15 cellular contexts compared by ENCODE assay signal in genomic region chr7:142775351-142776115, GRCh38. TPM values are rescaled to one million over a fixed set of nuclear protein-coding genes. Genes with fewer than 3 reads are reported as not detected.
DNase-seq lines count a peak whose midpoint lies in the region; ATAC-seq, FAIRE-seq and TF ChIP-seq lines count a peak whose summit lies in the region.
"Not testable (repeated sequence)": the region's sequence is repeated elsewhere in the genome, so short reads cannot be mapped to it uniquely, and the experiment has no call there.
"Had no signal": no experiment of that assay in that cellular context is flagged by ENCODE, and none has a peak within 500 bp of the region (broad histone marks: within the 10 kb centered on the region; RNA-seq: fewer than 3 reads in every experiment).

No MANE protein-coding gene starts in this region.

- not testable (repeated sequence) for BruUV-seq in endothelial cell of umbilical vein (replicated peaks; lab: Mats Ljungman, UMichigan)

- H3K36me3 ChIP-seq in ascending aorta; endothelial cell of umbilical vein (ENCODE audit: control insufficient read depth in 2 of 2, extremely low read depth in 1 of 2, insufficient read depth in 2 of 2, low read length in 2 of 2): not testable (repeated sequence)

- intact Hi-C loops in ascending aorta (cut with DNase I); cardiac septum (cut with DNase I): not testable (repeated sequence)
- intact Hi-C loops in endothelial cell of umbilical vein (cut with micrococcal nuclease), result loop anchor here (1.0 to 2.0 kb wide), 3 partner anchors 21 to 61 kb away; no protein-coding TSS in a partner anchor

- TF ChIP-seq POLR2A in endothelial cell of umbilical vein (IDR thresholded peaks at IDR 0.05; ENCODE audit: low read depth, low read length), result not testable (repeated sequence)

- H3K36me3 Mint-ChIP-seq in HFFc6 (ENCODE audit: low read depth); natural killer cell treated with Interleukin-12 subunit alpha and Interleukin-12 subunit beta and Interleukin-15 and Interleukin-18, amount 100 ng/mL, for 72 hours: not testable (repeated sequence)

- not testable (repeated sequence) for H3K4me2 ChIP-seq in endothelial cell of umbilical vein (ENCODE audit: insufficient read depth, low read length)

- CTCF ChIA-PET in endothelial cell of umbilical vein (lab: Charles Lee), result interaction anchor here (0.9 to 1.4 kb wide), 4 partner anchors 8 to 240 kb away, joined by 3 to 6 read pairs (median 4); no protein-coding TSS in a partner anchor

- not testable (repeated sequence) for H2AFZ ChIP-seq in endothelial cell of umbilical vein (ENCODE audit: low read depth, low read length)

- H3K79me2 ChIP-seq in endothelial cell of umbilical vein (ENCODE audit: control insufficient read depth, insufficient read depth, low read length), result not testable (repeated sequence)

- peaks cover 32% of the 10 kb centered on the region for H3K27me3 Mint-ChIP-seq in HFFc6 (ENCODE audit: insufficient read depth)
- H3K27me3 Mint-ChIP-seq in natural killer cell treated with Interleukin-12 subunit alpha and Interleukin-12 subunit beta and Interleukin-15 and Interleukin-18, amount 100 ng/mL, for 72 hours, result not testable (repeated sequence)

- H3K27ac ChIP-seq in ascending aorta (peak overlapping the region; percentile 31 to 76), endothelial cell of umbilical vein (ENCODE audit: insufficient read depth, low read depth, low read length) (peak overlapping the region; percentile 56)

- H3K4me3 Mint-ChIP-seq in HFFc6; natural killer cell treated with Interleukin-12 subunit alpha and Interleukin-12 subunit beta and Interleukin-15 and Interleukin-18, amount 100 ng/mL, for 72 hours: not testable (repeated sequence)

- peak; percentile 34 for DNase-seq in AG10803 (ENCODE audit: low read depth)
- not testable (repeated sequence) for DNase-seq in HFFc6; ascending aorta (ENCODE audit: low spot score in 2 of 2); endothelial cell of umbilical vein (ENCODE audit: low read depth, low spot score)
- peak; percentile 45 for DNase-seq in NCI-H748 (lab: John Stamatoyannopoulos, UW; ENCODE audit: unreplicated experiment)
- DNase-seq in RPMI7951 (ENCODE audit: low read depth), result peak; percentile 63
- DNase-seq in cardiac septum (ENCODE audit: low spot score), result peak; percentile 44
- peak; percentile 15 for DNase-seq in natural killer cell treated with Interleukin-12 subunit alpha and Interleukin-12 subunit beta and Interleukin-15 and Interleukin-18, amount 100 ng/mL, for 72 hours (ENCODE audit: low spot score)

- H3K27ac Mint-ChIP-seq in HFFc6, result peak overlapping the region; percentile 72
- peak overlapping the region in 1 of 2 donors; percentile 13 for H3K27ac Mint-ChIP-seq in natural killer cell treated with Interleukin-12 subunit alpha and Interleukin-12 subunit beta and Interleukin-15 and Interleukin-18, amount 100 ng/mL, for 72 hours

- H3K9ac ChIP-seq in endothelial cell of umbilical vein (replicated peaks; ENCODE audit: extremely low read depth, insufficient read depth, low read length), result not testable (repeated sequence)

- not testable (repeated sequence) for TF ChIP-seq CTCF in AG10803 (conservative IDR thresholded peaks at IDR 0.05; ENCODE audit: low read length); HFFc6 (IDR thresholded peaks at IDR 0.05); ascending aorta (IDR thresholded peaks at IDR 0.05); endothelial cell of umbilical vein (IDR thresholded peaks at IDR 0.05; ENCODE audit: extremely low read depth in 1 of 2, insufficient read depth in 1 of 2, low read depth in 1 of 2, low read length in 2 of 2)

- H4K20me1 ChIP-seq in endothelial cell of umbilical vein (replicated peaks; ENCODE audit: control insufficient read depth, extremely low read depth, insufficient read depth, low read length), result not testable (repeated sequence)

- ATAC-seq in natural killer cell treated with Interleukin-12 subunit alpha and Interleukin-12 subunit beta and Interleukin-15 and Interleukin-18, amount 100 ng/mL, for 72 hours, result peak in 1 of 2 donors; percentile 3

- peaks cover 18% of the 10 kb centered on the region for H3K4me1 Mint-ChIP-seq in HFFc6 (ENCODE audit: low read depth)
- H3K4me1 Mint-ChIP-seq in natural killer cell treated with Interleukin-12 subunit alpha and Interleukin-12 subunit beta and Interleukin-15 and Interleukin-18, amount 100 ng/mL, for 72 hours (ENCODE audit: low read depth in 2 of 2), result peaks cover 33 to 40% of the 10 kb centered on the region in 2 donors

- not testable (repeated sequence) for H3K9me1 ChIP-seq in endothelial cell of umbilical vein (replicated peaks; ENCODE audit: control insufficient read depth, extremely low read depth, insufficient read depth, low read length)

- POLR2A ChIA-PET in endothelial cell of umbilical vein (lab: Charles Lee), result not testable (repeated sequence)

- H3K4me3 ChIP-seq in AG10803 (ENCODE audit: low read length); ascending aorta; endothelial cell of umbilical vein (replicated peaks in 1 of 3; ENCODE audit: insufficient read depth in 1 of 3, low read depth in 1 of 3, low read length in 3 of 3): not testable (repeated sequence)

- not testable (repeated sequence) for H3K27me3 ChIP-seq in ascending aorta; endothelial cell of umbilical vein (ENCODE audit: control insufficient read depth in 2 of 2, insufficient read depth in 2 of 2, low read length in 2 of 2)

- dilution Hi-C loops in endothelial cell of umbilical vein (cut with MboI; ENCODE audit: extremely low pct_ligation_motif_present, low sequenced_read_pairs), result not testable (repeated sequence)

- not testable (repeated sequence) for H3K9me3 ChIP-seq in ascending aorta; endothelial cell of umbilical vein (replicated peaks; ENCODE audit: control insufficient read depth, insufficient read depth, low read length)

- H3K4me1 ChIP-seq in ascending aorta, result not testable (repeated sequence)
- H3K4me1 ChIP-seq in endothelial cell of umbilical vein (ENCODE audit: control insufficient read depth, extremely low read depth, insufficient read depth, low read length), result peaks cover 13% of the 10 kb centered on the region

- peak; percentile 35 for FAIRE-seq in endothelial cell of umbilical vein (lab: Jason Lieb, UNC)

- not testable (repeated sequence) for H3K9me3 Mint-ChIP-seq in HFFc6; natural killer cell treated with Interleukin-12 subunit alpha and Interleukin-12 subunit beta and Interleukin-15 and Interleukin-18, amount 100 ng/mL, for 72 hours

RNA-seq across cellular contexts. Expression of gene PRSS2, which starts 4.8 kb away (rescaled TPM):
- not detected for total RNA-seq in HFFc6 (2021; fragmentation: NEBNext Ultra II Directional; extraction: Animal tissue kit (Norgen Biotek cat#: 25700))
- total RNA-seq in RPMI7951 (2014; rRNA removed; shearing (Covaris generic)), result not detected in 2 replicates
- total RNA-seq in ascending aorta (not detected), endothelial cell of umbilical vein (not detected in 2 replicates), cardiac septum (not detected)
- polyA plus RNA-seq in endothelial cell of umbilical vein, result 0.13 and 0.25 TPM in 2 replicates
- polyA plus RNA-seq in endothelial cell of umbilical vein (2011; cell fraction: cytosol; rRNA removed), result 0.10 TPM in 1 of 2 replicates, not detected in the other
- polyA plus RNA-seq in endothelial cell of umbilical vein (2011; cell fraction: nucleus; rRNA removed), result not detected in 2 replicates
- not detected in 2 replicates for polyA plus RNA-seq in endothelial cell of umbilical vein (2012)
- polyA minus RNA-seq in endothelial cell of umbilical vein, result 0.70 TPM in 1 of 2 replicates, not detected in the other
- not detected for polyA minus RNA-seq in endothelial cell of umbilical vein (2011; cell fraction: cytosol; rRNA and poly(A)+ RNA removed)
- not detected in 2 replicates for polyA minus RNA-seq in endothelial cell of umbilical vein (2011; cell fraction: nucleus; rRNA and poly(A)+ RNA removed)
- under 1 TPM in 1 of 2 donors, not detected in 1; 0.76 TPM for total RNA-seq in natural killer cell treated with Interleukin-12 subunit alpha and Interleukin-12 subunit beta and Interleukin-15 and Interleukin-18, amount 100 ng/mL, for 72 hours
- total RNA-seq: CD4-positive, alpha-beta memory T cell; H1; H9; HepG2 had no signal
- polyA plus RNA-seq: A549; CD14-positive monocyte; CD4-positive, alpha-beta memory T cell; H1; HepG2 had no signal

RNA-seq across cellular contexts. Expression of gene PRSS1, which starts 26.3 kb away (rescaled TPM):
- not detected for total RNA-seq in HFFc6 (2021; fragmentation: NEBNext Ultra II Directional; extraction: Animal tissue kit (Norgen Biotek cat#: 25700))
- not detected in 2 replicates for total RNA-seq in RPMI7951 (2014; rRNA removed; shearing (Covaris generic))
- total RNA-seq in ascending aorta (not detected), endothelial cell of umbilical vein (not detected in 2 replicates), cardiac septum (not detected)
- polyA plus RNA-seq in endothelial cell of umbilical vein, result not detected in 2 replicates
- not detected in 2 replicates for polyA plus RNA-seq in endothelial cell of umbilical vein (2011; cell fraction: cytosol; rRNA removed)
- not detected in 2 replicates for polyA plus RNA-seq in endothelial cell of umbilical vein (2011; cell fraction: nucleus; rRNA removed)
- polyA plus RNA-seq in endothelial cell of umbilical vein (2012), result not detected in 2 replicates
- polyA minus RNA-seq in endothelial cell of umbilical vein, result not detected in 2 replicates
- not detected for polyA minus RNA-seq in endothelial cell of umbilical vein (2011; cell fraction: cytosol; rRNA and poly(A)+ RNA removed)
- not detected in 2 replicates for polyA minus RNA-seq in endothelial cell of umbilical vein (2011; cell fraction: nucleus; rRNA and poly(A)+ RNA removed)
- total RNA-seq in natural killer cell treated with Interleukin-12 subunit alpha and Interleukin-12 subunit beta and Interleukin-15 and Interleukin-18, amount 100 ng/mL, for 72 hours, result not detected
- total RNA-seq: H1, H9, HepG2 had no signal
- polyA plus RNA-seq: A549; CD14-positive monocyte; CD4-positive, alpha-beta memory T cell; GM12878; HepG2 had no signal
